22 cellular contexts compared by ENCODE assay signal in the genomic region with DNA sequence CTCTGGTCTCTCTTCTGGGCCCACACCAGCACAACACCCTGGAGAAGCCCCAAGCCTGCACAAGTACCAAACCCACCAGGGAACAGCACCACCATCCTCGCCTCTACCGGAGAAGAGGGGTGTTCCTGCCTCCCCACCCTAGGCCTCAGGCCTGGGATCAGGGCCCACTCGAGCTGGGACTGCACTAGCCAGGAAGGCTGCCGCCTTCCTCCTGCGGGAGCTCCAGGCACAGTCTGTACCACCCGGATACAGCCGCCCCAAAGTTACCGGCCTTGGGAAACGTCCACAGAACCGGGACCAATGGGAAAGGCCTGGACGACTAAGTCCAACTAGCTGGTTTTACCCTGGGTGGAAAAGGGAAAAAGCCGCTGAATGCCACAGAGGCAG. TPM values are rescaled to one million over a fixed set of nuclear protein-coding genes. Genes with fewer than 3 reads are reported as not detected.
DNase-seq lines count a peak whose midpoint lies in the region; ATAC-seq and TF ChIP-seq lines count a peak whose summit lies in the region.
"Had no signal": no experiment of that assay in that cellular context is flagged by ENCODE, and none has a peak within 500 bp of the region (broad histone marks: within the 10 kb centered on the region; RNA-seq: fewer than 3 reads in every experiment).

No MANE protein-coding gene starts in this region.

- H3K27ac Mint-ChIP-seq in WTC11 = no peak overlapping the region
- no peak overlapping the region for H3K27ac Mint-ChIP-seq in neural progenitor cell
- H3K27ac Mint-ChIP-seq: activated T-cell treated with anti-CD3 and anti-CD28 coated beads, Interleukin-2, amount 50 U/mL, for 24 hours; naive thymus-derived CD8-positive, alpha-beta T cell had no signal

- intact Hi-C loops in left cardiac atrium (cut with DNase I) = no loop called here

- ATAC-seq in WTC11 = no peak
- ATAC-seq in left cardiac atrium = peak; percentile 13 to 35
- ATAC-seq: naive thymus-derived CD8-positive, alpha-beta T cell; Panc1; stimulated activated naive B cell treated with anti-CD40 and anti-IgM and Interleukin-4, amounts not matched to agents 10 μg/mL and 1 μg/mL and 100 μg/mL, for 72 hours had no signal

- no peak overlapping the region for H3K4me3 ChIP-seq in neural progenitor cell
- H3K4me3 ChIP-seq: hepatocyte, prostate gland had no signal

- H3K9me3 Mint-ChIP-seq in WTC11 (no peaks in the 10 kb centered on the region), neural progenitor cell (peaks cover 2% of the 10 kb centered on the region)
- H3K9me3 Mint-ChIP-seq: activated T-cell treated with anti-CD3 and anti-CD28 coated beads, Interleukin-2, amount 50 U/mL, for 24 hours; naive thymus-derived CD8-positive, alpha-beta T cell; stimulated activated naive B cell treated with anti-CD40 and anti-IgM and Interleukin-4, amounts not matched to agents 10 μg/mL and 1 μg/mL and 100 μg/mL, for 72 hours had no signal

- H3K4me2 ChIP-seq in neural progenitor cell = peak overlapping the region; percentile 65
- H3K4me2 ChIP-seq: hepatocyte had no signal

- H3K4me1 Mint-ChIP-seq in WTC11 = peaks cover 64% of the 10 kb centered on the region
- peaks cover 28% of the 10 kb centered on the region for H3K4me1 Mint-ChIP-seq in neural progenitor cell

- peaks cover 22% of the 10 kb centered on the region for H3F3A ChIP-seq in neural progenitor cell (ENCODE audit: low read depth)

- H3K36me3 Mint-ChIP-seq in WTC11 (no peaks in the 10 kb centered on the region), neural progenitor cell (peaks cover 2% of the 10 kb centered on the region)
- H3K36me3 Mint-ChIP-seq: brain had no signal

- no peak for TF ChIP-seq CTCF in WTC11 (IDR thresholded peaks at IDR 0.05)
- no peak for TF ChIP-seq CTCF in neural progenitor cell (IDR thresholded peaks at IDR 0.05)

- no peaks in the 10 kb centered on the region for H3K79me2 ChIP-seq in neural progenitor cell (ENCODE audit: low read depth)
- H3K79me2 ChIP-seq: hepatocyte had no signal

- peaks cover 71% of the 10 kb centered on the region for H4K20me1 ChIP-seq in neural progenitor cell (ENCODE audit: low read depth)

- peaks cover 81% of the 10 kb centered on the region for H3K27me3 Mint-ChIP-seq in WTC11 (ENCODE audit: low read depth)
- peaks cover 73% of the 10 kb centered on the region for H3K27me3 Mint-ChIP-seq in neural progenitor cell (ENCODE audit: insufficient read depth, low read depth)

- H3K9ac ChIP-seq in neural progenitor cell = no peak overlapping the region
- H3K9ac ChIP-seq: BLaER1 treated with 17β-estradiol and CSF1 and Interleukin-3, amounts not matched to agents 10 nM and 100 nM had no signal

- no peak overlapping the region for H3K27ac ChIP-seq in neural progenitor cell
- H3K27ac ChIP-seq: BLaER1 treated with 17β-estradiol and CSF1 and Interleukin-3, amounts not matched to agents 10 nM and 100 nM; hepatocyte had no signal

- H3K4me3 Mint-ChIP-seq in WTC11 = peak overlapping the region; percentile 69; the same call in 1 of the 2 replicates
- H3K4me3 Mint-ChIP-seq in neural progenitor cell = no peak overlapping the region
- H3K4me3 Mint-ChIP-seq: activated T-cell treated with anti-CD3 and anti-CD28 coated beads, Interleukin-2, amount 50 U/mL, for 24 hours had no signal

- H3K27me3 ChIP-seq in neural progenitor cell = peaks cover 100% of the 10 kb centered on the region

- no peaks in the 10 kb centered on the region for H3K36me3 ChIP-seq in neural progenitor cell
- H3K36me3 ChIP-seq: BLaER1 treated with 17β-estradiol and CSF1 and Interleukin-3, amounts not matched to agents 10 nM and 100 nM; prostate gland had no signal

- H3K9me3 ChIP-seq in neural progenitor cell (ENCODE audit: low read depth) = no peaks in the 10 kb centered on the region
- H3K9me3 ChIP-seq: prostate gland had no signal

- POLR2A ChIA-PET in WTC11 (lab: Charles Lee) = interaction anchor here (0.6 kb wide), 1 partner anchor 153 kb away, joined by 3 read pairs; no protein-coding TSS in a partner anchor

- no peak overlapping the region for H2AFZ ChIP-seq in neural progenitor cell (replicated peaks)
- H2AFZ ChIP-seq: hepatocyte had no signal

- H3K4me1 ChIP-seq in neural progenitor cell = peaks cover 38% of the 10 kb centered on the region

- DNase-seq in AG08396 (ENCODE audit: low spot score) (peak; percentile 4), WTC11 (ENCODE audit: low spot score) (no peak), left cardiac atrium (peak; percentile 64), neural progenitor cell (ENCODE audit: low spot score) (no peak), H4 (ENCODE audit: low spot score) (no peak), kidney glomerular epithelial cell (lab: John Stamatoyannopoulos, UW) (no peak), NCI-H2171 treated with DMSO at 0.1 percent for 48 hours (lab: John Stamatoyannopoulos, UW) (no peak)
- no peak for DNase-seq in activated T-cell treated with anti-CD3 and anti-CD28 coated beads, Interleukin-2, amount 50 U/mL, for 1 hour
- DNase-seq: activated CD4-positive, alpha-beta T cell treated with anti-CD3 and anti-CD28 coated beads, Interleukin-2, amount 50 U/mL, for 1 hour; activated naive CD4-positive, alpha-beta T cell treated with anti-CD3 and anti-CD28 coated beads, Interleukin-2, amount 50 U/mL, for 16 hours; activated T-cell treated with anti-CD3 and anti-CD28 coated beads, Interleukin-2, amount 50 U/mL, for 24 hours; IMR-90; naive thymus-derived CD8-positive, alpha-beta T cell; stimulated activated CD4-positive, alpha-beta T cell treated with anti-CD3 and anti-CD28 coated beads, Interleukin-15, amount 100 ng/mL, for 24 hours; stimulated activated naive B cell treated with anti-CD40 and anti-IgM and Interleukin-4, amounts not matched to agents 10 μg/mL and 1 μg/mL and 100 μg/mL, for 72 hours had no signal

- CTCF ChIA-PET in WTC11 (lab: Charles Lee) = interaction anchor here (1.1 to 3.9 kb wide), 4 partner anchors 36 to 207 kb away, joined by 3 to 25 read pairs (median 11); a partner anchor contains a TSS

TF ChIP-seq in WTC11, 78 proteins besides CTCF, POLR2A, EP300 and RAD21:
- TF ChIP-seq, protein P1, sequence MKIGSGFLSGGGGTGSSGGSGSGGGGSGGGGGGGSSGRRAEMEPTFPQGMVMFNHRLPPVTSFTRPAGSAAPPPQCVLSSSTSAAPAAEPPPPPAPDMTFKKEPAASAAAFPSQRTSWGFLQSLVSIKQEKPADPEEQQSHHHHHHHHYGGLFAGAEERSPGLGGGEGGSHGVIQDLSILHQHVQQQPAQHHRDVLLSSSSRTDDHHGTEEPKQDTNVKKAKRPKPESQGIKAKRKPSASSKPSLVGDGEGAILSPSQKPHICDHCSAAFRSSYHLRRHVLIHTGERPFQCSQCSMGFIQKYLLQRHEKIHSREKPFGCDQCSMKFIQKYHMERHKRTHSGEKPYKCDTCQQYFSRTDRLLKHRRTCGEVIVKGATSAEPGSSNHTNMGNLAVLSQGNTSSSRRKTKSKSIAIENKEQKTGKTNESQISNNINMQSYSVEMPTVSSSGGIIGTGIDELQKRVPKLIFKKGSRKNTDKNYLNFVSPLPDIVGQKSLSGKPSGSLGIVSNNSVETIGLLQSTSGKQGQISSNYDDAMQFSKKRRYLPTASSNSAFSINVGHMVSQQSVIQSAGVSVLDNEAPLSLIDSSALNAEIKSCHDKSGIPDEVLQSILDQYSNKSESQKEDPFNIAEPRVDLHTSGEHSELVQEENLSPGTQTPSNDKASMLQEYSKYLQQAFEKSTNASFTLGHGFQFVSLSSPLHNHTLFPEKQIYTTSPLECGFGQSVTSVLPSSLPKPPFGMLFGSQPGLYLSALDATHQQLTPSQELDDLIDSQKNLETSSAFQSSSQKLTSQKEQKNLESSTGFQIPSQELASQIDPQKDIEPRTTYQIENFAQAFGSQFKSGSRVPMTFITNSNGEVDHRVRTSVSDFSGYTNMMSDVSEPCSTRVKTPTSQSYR (CRISPR knock-in tag; IDR thresholded peaks at IDR 0.05) = 0 out of 2 replicates have a peak, but pooled peaks have one; percentile 33
- TF ChIP-seq MYBL2 (CRISPR knock-in tag; IDR thresholded peaks at IDR 0.05) (no peak), SOX15 (CRISPR knock-in tag; IDR thresholded peaks at IDR 0.05) (no peak)

RNA-seq across cellular contexts. Expression of a gene that starts 3.4 kb away (rescaled TPM):
- total RNA-seq in WTC11 (2021) (0.41 to 0.63 TPM (median 0.57 TPM) in 3 replicates), left cardiac atrium (1 to 10 TPM; 4.0 to 5.1 TPM), neural progenitor cell (ENCODE audit: low replicate concordance) (not detected in 2 replicates)
- total RNA-seq in H4 (2014; rRNA removed; shearing (Covaris generic)) = 0.10 and 0.27 TPM in 2 replicates
- total RNA-seq: fibroblast of lung; IMR-90; naive thymus-derived CD8-positive, alpha-beta T cell had no signal

RNA-seq across cellular contexts. Expression of a gene that starts 38.8 kb away (rescaled TPM):
- total RNA-seq in WTC11 (2021) (not detected in 3 replicates), left cardiac atrium (1 to 10 TPM; 1.6 to 1.9 TPM), neural progenitor cell (ENCODE audit: low replicate concordance) (not detected in 2 replicates)
- total RNA-seq in H4 (2014; rRNA removed; shearing (Covaris generic)) = not detected in 2 replicates
- total RNA-seq: fibroblast of lung; IMR-90; naive thymus-derived CD8-positive, alpha-beta T cell; urinary bladder had no signal

Comparison
In these comparisons a context has a peak if more than half of its experiments do, and no peak if none do; other contexts are left out.
1. DNase-seq: peak in AG08396 (single experiment) and left cardiac atrium (single experiment); none in WTC11 (single experiment), neural progenitor cell (single experiment), H4 (single experiment), kidney glomerular epithelial cell (single experiment), activated T-cell treated with anti-CD3 and anti-CD28 coated beads, Interleukin-2, amount 50 U/mL, for 1 hour (single experiment) and NCI-H2171 treated with DMSO at 0.1 percent for 48 hours (single experiment).